In the genomic region with DNA sequence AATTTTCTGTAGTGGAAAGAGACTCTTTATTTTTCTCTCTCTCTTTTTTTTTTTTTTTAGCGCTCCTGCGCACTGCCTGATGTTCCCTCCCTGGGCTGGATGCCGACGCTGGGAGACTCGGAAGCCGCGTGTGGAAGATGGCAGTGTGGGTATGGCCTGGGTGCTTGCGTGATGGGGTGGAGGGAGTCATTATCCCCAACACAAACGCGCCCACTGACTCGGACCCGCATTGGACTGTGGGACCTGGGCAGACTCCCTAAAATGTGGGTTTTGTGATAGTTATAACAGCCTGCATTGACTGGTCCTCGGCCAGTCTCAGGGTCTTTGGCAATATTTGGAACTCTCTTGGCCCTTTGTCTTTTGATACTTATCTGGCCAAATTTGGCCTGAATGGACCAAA, we compare ENCODE assay signal across 8 cellular contexts.
"Had no signal": no experiment of that assay in that cellular context is flagged by ENCODE, and none has a peak within 500 bp of the region (broad histone marks: within the 10 kb centered on the region; RNA-seq: fewer than 3 reads in every experiment).

No MANE protein-coding gene starts in this region.

- ATAC-seq: HCT116, K562 had no signal

- H3K9me3 ChIP-seq: HAP-1 had no signal

- H3K27ac Mint-ChIP-seq: HFFc6 had no signal

- DNase-seq: GOT3, H7, HFFc6, IMR-90, KG1 had no signal

- H3K4me3 Mint-ChIP-seq: HFFc6 had no signal

- H3K4me3 ChIP-seq: HAP-1, K562 had no signal

- H3K4me1 ChIP-seq: HAP-1 had no signal

- H3K36me3 ChIP-seq: HAP-1 had no signal
